ENCODE assay signal across 14 cellular contexts in genomic region chr10:100501423-100501822, GRCh38. TPM values are rescaled to one million over a fixed set of nuclear protein-coding genes. Genes with fewer than 3 reads are reported as not detected.
A peak's percentile ranks its signal among the peaks of the same experiment; 100 is the strongest.
DNase-seq lines count a peak whose midpoint lies in the region; ATAC-seq and TF ChIP-seq lines count a peak whose summit lies in the region.
"Had no signal": no experiment of that assay in that cellular context is flagged by ENCODE, and none has a peak within 500 bp of the region (broad histone marks: within the 10 kb centered on the region; RNA-seq: fewer than 3 reads in every experiment).

No MANE protein-coding gene starts in this region.

- H3K9me3 ChIP-seq in T-helper 17 cell (ENCODE audit: control insufficient read depth, low read length, poor library complexity, severe bottlenecking), result no peaks in the 10 kb centered on the region

- no peak for TF ChIP-seq CTCF in AG10803 (conservative IDR thresholded peaks at IDR 0.05; ENCODE audit: low read length)

- no peak for DNase-seq in T-helper 2 cell treated with Interferon-gamma antibody and Interleukin-4, amounts not matched to agents 5 μg/mL and 100 μg/mL, for 36 hours (ENCODE audit: low spot score)
- DNase-seq in T-helper 2 cell (no peak), AG10803 (ENCODE audit: low read depth) (peak; percentile 23), T-helper 17 cell (no peak), fibroblast of gingiva (ENCODE audit: low read depth) (peak; percentile 43), NCI-H187 treated with DMSO at 0.1 percent for 48 hours (lab: John Stamatoyannopoulos, UW) (no peak), DMS153 treated with DMSO at 0.1 percent for 48 hours (lab: John Stamatoyannopoulos, UW; ENCODE audit: unreplicated experiment) (no peak)
- DNase-seq: MM.1S, NCI-H1417, NCI-H2029, NCI-H524, SHP77 treated with DMSO at 0.1 percent for 48 hours had no signal

- H3K9me3 Mint-ChIP-seq in T-helper 2 cell treated with Interferon-gamma antibody and Interleukin-4, amounts not matched to agents 5 μg/mL and 100 μg/mL, for 36 hours, result no peaks in the 10 kb centered on the region

- peak overlapping the region; percentile 11 for H3K27ac Mint-ChIP-seq in T-helper 2 cell treated with Interferon-gamma antibody and Interleukin-4, amounts not matched to agents 5 μg/mL and 100 μg/mL, for 36 hours
- H3K27ac Mint-ChIP-seq in T-helper 17 cell, result peak overlapping the region; percentile 57

- no peak overlapping the region for H3K4me3 Mint-ChIP-seq in T-helper 2 cell treated with Interferon-gamma antibody and Interleukin-4, amounts not matched to agents 5 μg/mL and 100 μg/mL, for 36 hours
- H3K4me3 Mint-ChIP-seq in T-helper 17 cell, result no peak overlapping the region

- H3K27me3 Mint-ChIP-seq in T-helper 2 cell treated with Interferon-gamma antibody and Interleukin-4, amounts not matched to agents 5 μg/mL and 100 μg/mL, for 36 hours (ENCODE audit: low read depth), result no peaks in the 10 kb centered on the region
- H3K27me3 Mint-ChIP-seq in T-helper 17 cell, result no peaks in the 10 kb centered on the region

- H3K4me3 ChIP-seq in AG10803 (ENCODE audit: low read length), result no peak overlapping the region

- H3K4me1 Mint-ChIP-seq in T-helper 2 cell treated with Interferon-gamma antibody and Interleukin-4, amounts not matched to agents 5 μg/mL and 100 μg/mL, for 36 hours (ENCODE audit: low read depth), result peaks cover 72% of the 10 kb centered on the region
- peaks cover 11% of the 10 kb centered on the region for H3K4me1 Mint-ChIP-seq in T-helper 17 cell

- peaks cover 89% of the 10 kb centered on the region for H3K36me3 Mint-ChIP-seq in T-helper 2 cell treated with Interferon-gamma antibody and Interleukin-4, amounts not matched to agents 5 μg/mL and 100 μg/mL, for 36 hours (ENCODE audit: low read depth)
- H3K36me3 Mint-ChIP-seq in T-helper 17 cell (ENCODE audit: low read depth), result peaks cover 26% of the 10 kb centered on the region

- ATAC-seq in T-helper 17 cell, result no peak
- ATAC-seq in HG02571 (IDR thresholded peaks at IDR 0.05; ENCODE audit: unreplicated experiment), result no peak

RNA-seq across cellular contexts. Expression of gene SEC31B, which starts 18.2 kb away (rescaled TPM):
- 10 to 100 TPM; 70.3 to 73.5 TPM for total RNA-seq in T-helper 17 cell

RNA-seq across cellular contexts. Expression of gene NDUFB8, which starts 28.2 kb away (rescaled TPM):
- 100 to 1,000 TPM; 142 to 159 TPM for total RNA-seq in T-helper 17 cell

RNA-seq across cellular contexts. Expression of gene HIF1AN, which starts 34.3 kb away (rescaled TPM):
- 10 to 100 TPM; 38.8 to 45.9 TPM for total RNA-seq in T-helper 17 cell

RNA-seq across cellular contexts. Expression of gene WNT8B, which starts 38.6 kb away (rescaled TPM):
- total RNA-seq in T-helper 17 cell, result not detected
- total RNA-seq: A172 had no signal

Comparison
In these comparisons a context has a peak if more than half of its experiments do, and no peak if none do; other contexts are left out.
1. DNase-seq: peak in AG10803 (single experiment) and fibroblast of gingiva (single experiment); none in T-helper 2 cell treated with Interferon-gamma antibody and Interleukin-4, amounts not matched to agents 5 μg/mL and 100 μg/mL, for 36 hours (single experiment), T-helper 2 cell (0 of 5), T-helper 17 cell (0 of 3), NCI-H187 treated with DMSO at 0.1 percent for 48 hours (single experiment) and DMS153 treated with DMSO at 0.1 percent for 48 hours (single experiment).